In the genomic region with DNA sequence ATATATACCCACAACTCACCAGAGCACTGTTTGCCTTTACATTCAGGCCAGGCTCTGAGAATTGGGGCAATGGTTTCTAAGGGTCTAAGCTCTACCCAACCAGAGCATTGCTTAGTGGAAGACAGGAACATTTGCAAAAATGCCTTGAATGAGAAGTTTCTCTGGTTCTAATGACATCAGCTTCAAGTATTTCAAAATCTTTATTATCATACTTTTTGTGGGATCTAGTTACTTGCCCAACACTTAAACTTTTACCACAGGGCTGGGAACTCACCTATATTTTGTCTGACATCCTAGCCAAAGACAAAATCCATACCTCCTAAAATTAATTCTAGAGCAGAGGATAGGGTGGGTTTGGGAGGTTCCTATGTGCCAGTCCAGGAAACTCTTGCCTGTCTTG, we compare ENCODE assay signal across 26 cellular contexts. TPM values are rescaled to one million over a fixed set of nuclear protein-coding genes. Genes with fewer than 3 reads are reported as not detected.
"Had no signal": no experiment of that assay in that cellular context is flagged by ENCODE, and none has a peak within 500 bp of the region (broad histone marks: within the 10 kb centered on the region; RNA-seq: fewer than 3 reads in every experiment).

No MANE protein-coding gene starts in this region.

- H3K36me3 ChIP-seq: SJCRH30 had no signal

- DNase-seq: activated CD4-positive, alpha-beta memory T cell treated with anti-CD3 and anti-CD28 coated beads for 36 hours; activated CD4-positive, alpha-beta T cell treated with anti-CD3 and anti-CD28 coated beads for 36 hours; activated CD4-positive, alpha-beta T cell treated with anti-CD3 and anti-CD28 coated beads, Interleukin-2, amount 10 ng/mL, durations not matched to agents 7 days and 5 days; activated CD8-positive, alpha-beta memory T cell treated with anti-CD3 and anti-CD28 coated beads, Interleukin-2, amount 50 U/mL, for 4 hours; activated gamma-delta T cell treated with Interleukin-2 at 50 U/mL for 16 hours; activated naive CD4-positive, alpha-beta T cell treated with anti-CD3 and anti-CD28 coated beads for 36 hours; activated T-cell treated with anti-CD3 and anti-CD28 coated beads for 4 hours; activated T-cell treated with anti-CD3 and anti-CD28 coated beads, Interleukin-2, amount 50 U/mL, for 4 hours; anterior cingulate cortex; caudate nucleus; NCI-H1092 treated with DMSO at 0.1 percent for 48 hours; NCI-H1417 treated with DMSO at 0.1 percent for 48 hours; NCI-H187 treated with DMSO at 0.1 percent for 48 hours; NCI-H2081; NCI-H2171 treated with DMSO at 0.1 percent for 48 hours; NCI-H345; NCI-H524 treated with DMSO at 0.1 percent for 48 hours; SHP77; SJCRH30 had no signal

- H3K27ac ChIP-seq: SJCRH30, SK-N-MC had no signal

- H3K27me3 ChIP-seq: SJCRH30 had no signal

- H3K9me3 ChIP-seq: SJCRH30 had no signal

- ATAC-seq: activated CD4-positive, alpha-beta T cell treated with anti-CD3 and anti-CD28 coated beads for 36 hours; activated CD4-positive, CD25-positive, alpha-beta regulatory T cell treated with anti-CD3 and anti-CD28 coated beads, Interleukin-2, amount 50 U/mL, for 24 hours; activated naive CD4-positive, alpha-beta T cell treated with anti-CD3 and anti-CD28 coated beads, Interleukin-2, amount 50 U/mL, for 72 hours; activated T-cell treated with anti-CD3 and anti-CD28 coated beads, Interleukin-2, amount 50 U/mL, for 4 hours; Panc1; WTC11 had no signal

- H3K4me3 ChIP-seq: SJCRH30, SK-N-MC had no signal

- H3K4me1 ChIP-seq: SJCRH30 had no signal

RNA-seq across cellular contexts. Expression of a gene that starts 51.5 kb away (rescaled TPM):
- total RNA-seq: activated T-cell treated with anti-CD3 and anti-CD28 coated beads, Interleukin-2, amount 50 U/mL, for 4 hours; activated T-helper 1 cell treated with anti-CD3 and anti-CD28 coated beads, Interleukin-12 subunit alpha, Interleukin-12 subunit beta, Interleukin-2, Interleukin-4 antibody, amounts not matched to agents 30 ng/mL and 10 ng/mL and 1 ng/mL, durations not matched to agents 14 hours and 24 hours and 36 hours; RPMI7951; SJCRH30 had no signal
